Comparison of ENCODE assay signal across 1 cellular context in the genomic region with DNA sequence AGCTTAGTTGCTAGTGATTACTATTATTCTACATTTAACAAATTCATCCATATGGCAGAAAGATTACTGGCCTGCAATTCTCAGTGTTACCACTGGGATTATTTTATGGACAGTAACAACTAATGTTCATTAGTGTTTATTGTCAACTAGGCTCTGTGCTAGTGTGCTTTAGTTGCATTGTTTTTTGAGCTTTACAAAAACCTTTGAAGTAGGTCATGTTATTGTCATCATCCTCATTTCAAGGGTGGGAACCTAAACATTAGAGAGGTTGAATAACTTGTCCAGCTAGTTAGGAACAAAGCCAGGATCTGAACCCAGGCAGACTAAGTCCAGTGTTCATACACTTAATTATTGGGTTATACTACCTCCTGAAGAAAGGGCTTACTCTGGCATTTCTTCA.
TF ChIP-seq lines count a peak whose summit lies in the region.

No MANE protein-coding gene starts in this region.

TF ChIP-seq in GM23338, 12 proteins besides CTCF, POLR2A, EP300 and RAD21 (continued from another document):
- TF ChIP-seq, protein P1, sequence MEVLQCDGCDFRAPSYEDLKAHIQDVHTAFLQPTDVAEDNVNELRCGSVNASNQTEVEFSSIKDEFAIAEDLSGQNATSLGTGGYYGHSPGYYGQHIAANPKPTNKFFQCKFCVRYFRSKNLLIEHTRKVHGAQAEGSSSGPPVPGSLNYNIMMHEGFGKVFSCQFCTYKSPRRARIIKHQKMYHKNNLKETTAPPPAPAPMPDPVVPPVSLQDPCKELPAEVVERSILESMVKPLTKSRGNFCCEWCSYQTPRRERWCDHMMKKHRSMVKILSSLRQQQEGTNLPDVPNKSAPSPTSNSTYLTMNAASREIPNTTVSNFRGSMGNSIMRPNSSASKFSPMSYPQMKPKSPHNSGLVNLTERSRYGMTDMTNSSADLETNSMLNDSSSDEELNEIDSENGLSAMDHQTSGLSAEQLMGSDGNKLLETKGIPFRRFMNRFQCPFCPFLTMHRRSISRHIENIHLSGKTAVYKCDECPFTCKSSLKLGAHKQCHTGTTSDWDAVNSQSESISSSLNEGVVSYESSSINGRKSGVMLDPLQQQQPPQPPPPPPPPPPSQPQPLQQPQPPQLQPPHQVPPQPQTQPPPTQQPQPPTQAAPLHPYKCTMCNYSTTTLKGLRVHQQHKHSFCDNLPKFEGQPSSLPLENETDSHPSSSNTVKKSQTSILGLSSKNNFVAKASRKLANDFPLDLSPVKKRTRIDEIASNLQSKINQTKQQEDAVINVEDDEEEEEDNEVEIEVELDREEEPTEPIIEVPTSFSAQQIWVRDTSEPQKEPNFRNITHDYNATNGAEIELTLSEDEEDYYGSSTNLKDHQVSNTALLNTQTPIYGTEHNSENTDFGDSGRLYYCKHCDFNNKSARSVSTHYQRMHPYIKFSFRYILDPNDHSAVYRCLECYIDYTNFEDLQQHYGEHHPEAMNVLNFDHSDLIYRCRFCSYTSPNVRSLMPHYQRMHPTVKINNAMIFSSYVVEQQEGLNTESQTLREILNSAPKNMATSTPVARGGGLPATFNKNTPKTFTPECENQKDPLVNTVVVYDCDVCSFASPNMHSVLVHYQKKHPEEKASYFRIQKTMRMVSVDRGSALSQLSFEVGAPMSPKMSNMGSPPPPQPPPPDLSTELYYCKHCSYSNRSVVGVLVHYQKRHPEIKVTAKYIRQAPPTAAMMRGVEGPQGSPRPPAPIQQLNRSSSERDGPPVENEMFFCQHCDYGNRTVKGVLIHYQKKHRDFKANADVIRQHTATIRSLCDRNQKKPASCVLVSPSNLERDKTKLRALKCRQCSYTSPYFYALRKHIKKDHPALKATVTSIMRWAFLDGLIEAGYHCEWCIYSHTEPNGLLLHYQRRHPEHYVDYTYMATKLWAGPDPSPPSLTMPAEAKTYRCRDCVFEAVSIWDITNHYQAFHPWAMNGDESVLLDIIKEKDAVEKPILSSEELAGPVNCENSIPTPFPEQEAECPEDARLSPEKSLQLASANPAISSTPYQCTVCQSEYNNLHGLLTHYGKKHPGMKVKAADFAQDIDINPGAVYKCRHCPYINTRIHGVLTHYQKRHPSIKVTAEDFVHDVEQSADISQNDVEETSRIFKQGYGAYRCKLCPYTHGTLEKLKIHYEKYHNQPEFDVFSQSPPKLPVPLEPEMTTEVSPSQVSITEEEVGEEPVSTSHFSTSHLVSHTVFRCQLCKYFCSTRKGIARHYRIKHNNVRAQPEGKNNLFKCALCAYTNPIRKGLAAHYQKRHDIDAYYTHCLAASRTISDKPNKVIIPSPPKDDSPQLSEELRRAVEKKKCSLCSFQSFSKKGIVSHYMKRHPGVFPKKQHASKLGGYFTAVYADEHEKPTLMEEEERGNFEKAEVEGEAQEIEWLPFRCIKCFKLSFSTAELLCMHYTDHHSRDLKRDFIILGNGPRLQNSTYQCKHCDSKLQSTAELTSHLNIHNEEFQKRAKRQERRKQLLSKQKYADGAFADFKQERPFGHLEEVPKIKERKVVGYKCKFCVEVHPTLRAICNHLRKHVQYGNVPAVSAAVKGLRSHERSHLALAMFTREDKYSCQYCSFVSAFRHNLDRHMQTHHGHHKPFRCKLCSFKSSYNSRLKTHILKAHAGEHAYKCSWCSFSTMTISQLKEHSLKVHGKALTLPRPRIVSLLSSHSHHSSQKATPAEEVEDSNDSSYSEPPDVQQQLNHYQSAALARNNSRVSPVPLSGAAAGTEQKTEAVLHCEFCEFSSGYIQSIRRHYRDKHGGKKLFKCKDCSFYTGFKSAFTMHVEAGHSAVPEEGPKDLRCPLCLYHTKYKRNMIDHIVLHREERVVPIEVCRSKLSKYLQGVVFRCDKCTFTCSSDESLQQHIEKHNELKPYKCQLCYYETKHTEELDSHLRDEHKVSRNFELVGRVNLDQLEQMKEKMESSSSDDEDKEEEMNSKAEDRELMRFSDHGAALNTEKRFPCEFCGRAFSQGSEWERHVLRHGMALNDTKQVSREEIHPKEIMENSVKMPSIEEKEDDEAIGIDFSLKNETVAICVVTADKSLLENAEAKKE (CRISPR knock-in tag; IDR thresholded peaks at IDR 0.05) = no peak
- TF ChIP-seq ETS1 (IDR thresholded peaks at IDR 0.05) = no peak
TF ChIP-seq in GM23338: peak in this region for 0.
